Comparison of ENCODE assay signal across 9 cellular contexts in the genomic region with DNA sequence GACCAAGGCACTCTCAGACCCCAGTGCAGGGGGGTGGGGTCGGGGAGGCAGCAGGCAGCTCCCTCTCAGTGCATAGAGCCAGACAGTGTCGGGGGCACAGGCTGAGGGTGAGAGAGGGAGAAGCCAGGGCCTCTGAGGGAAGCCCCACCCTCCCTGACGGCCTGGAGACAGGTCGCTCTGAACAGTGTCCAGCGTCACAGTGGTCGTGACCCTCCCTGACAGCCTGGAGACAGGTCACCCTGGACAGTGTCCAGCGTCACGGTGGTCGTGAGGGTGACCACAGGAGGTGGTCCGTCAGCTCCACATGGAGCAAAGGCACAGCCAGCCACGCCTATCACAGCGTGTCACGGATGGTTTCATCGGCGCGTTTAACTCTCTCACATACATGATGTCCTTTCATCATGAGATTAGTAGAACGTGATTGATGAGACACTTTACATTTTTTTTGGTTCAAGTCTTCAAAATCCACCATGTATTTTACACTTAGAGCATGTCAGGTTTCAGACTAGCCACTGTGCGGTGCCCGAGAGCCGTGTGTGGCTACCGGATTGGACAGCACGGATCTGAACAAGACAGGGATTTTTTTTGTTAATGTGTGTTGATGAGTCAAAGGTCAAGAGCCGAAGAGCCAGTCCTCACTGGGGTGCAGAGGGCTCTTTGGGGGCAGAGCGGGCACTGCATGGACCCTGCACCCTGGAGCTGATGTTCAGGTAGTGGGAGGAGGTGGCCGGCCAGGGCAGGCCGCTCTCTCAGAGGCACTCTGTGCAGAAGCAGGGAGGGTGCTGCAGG. TPM values are rescaled to one million over a fixed set of nuclear protein-coding genes. Genes with fewer than 3 reads are reported as not detected.
A peak's percentile ranks its signal among the peaks of the same experiment; 100 is the strongest.
DNase-seq lines count a peak whose midpoint lies in the region; ATAC-seq and TF ChIP-seq lines count a peak whose summit lies in the region.
"Had no signal": no experiment of that assay in that cellular context is flagged by ENCODE, and none has a peak within 500 bp of the region (broad histone marks: within the 10 kb centered on the region; RNA-seq: fewer than 3 reads in every experiment).

No MANE protein-coding gene starts in this region.

- no peaks in the 10 kb centered on the region for H3K9me3 ChIP-seq in adrenal gland (replicated peaks in 1 of 3)

- H3K27ac ChIP-seq in adrenal gland, result no peak overlapping the region

- H3K4me1 ChIP-seq in adrenal gland (replicated peaks in 1 of 2), result no peaks in the 10 kb centered on the region

- TF ChIP-seq POLR2A in adrenal gland (IDR thresholded peaks at IDR 0.05), result no peak

- DNase-seq in AG09319 (ENCODE audit: extremely low read depth, low read depth) (no peak), adrenal gland (peak; percentile 65 to 88 (median 76)), hepatic stellate cell (ENCODE audit: low spot score) (peak; percentile 88), skeletal muscle cell (ENCODE audit: low read depth) (peak; percentile 36), T-helper 9 cell (no peak)
- DNase-seq: activated naive CD8-positive, alpha-beta T cell treated with anti-CD3 and anti-CD28 coated beads, Interleukin-2, amount 10 ng/mL, durations not matched to agents 7 days and 5 days had no signal

- intact Hi-C loops in adrenal gland (cut with DNase I), result loop anchor here in 1 of 2 donors (2.0 kb wide), 1 partner anchor 64 kb away; no protein-coding TSS in a partner anchor

- 29 to 50% (median 37%) methylated on average over 8 to 26 of the region's 26 CpGs for WGBS in adrenal gland, 4 donors

- no peak for ATAC-seq in HG03354 (IDR thresholded peaks at IDR 0.05; ENCODE audit: poor library complexity, severe bottlenecking, unreplicated experiment)
- no peak for ATAC-seq in GM19397 (IDR thresholded peaks at IDR 0.05; ENCODE audit: unreplicated experiment)

- peak; percentile 57 for TF ChIP-seq CTCF in AG09319 (IDR thresholded peaks at IDR 0.05; ENCODE audit: low read depth, low read length)
- peak; percentile 58 for TF ChIP-seq CTCF in LNCAP (IDR thresholded peaks at IDR 0.05)
- peak; percentile 67 to 84 (median 76) for TF ChIP-seq CTCF in adrenal gland (IDR thresholded peaks at IDR 0.05)

- no peak overlapping the region for H3K4me3 ChIP-seq in adrenal gland
- no peak overlapping the region for H3K4me3 ChIP-seq in skeletal muscle cell (ENCODE audit: low read depth, low read length)

- no peaks in the 10 kb centered on the region for H3K36me3 ChIP-seq in adrenal gland (replicated peaks in 1 of 2)

- H3K27me3 ChIP-seq in adrenal gland, result no peaks in the 10 kb centered on the region

RNA-seq across cellular contexts. Expression of gene PANX2, which starts 23.9 kb away (rescaled TPM):
- 1 to 10 TPM in 2 of 8 donors, under 1 TPM in 6; 0.26 to 2.6 (median 0.61) TPM for total RNA-seq in adrenal gland
- 1 to 10 TPM in 2 of 3 donors, under 1 TPM in 1; 0.22 to 4.1 (median 2.0) TPM for polyA plus RNA-seq in adrenal gland

RNA-seq across cellular contexts. Expression of gene TRABD, which starts 39.1 kb away (rescaled TPM):
- 10 to 100 TPM; 13.5 to 46.8 (median 28.9) TPM for total RNA-seq in adrenal gland
- 10 to 100 TPM in 2 of 3 donors, 1 to 10 TPM in 1; 3.0 to 79.0 (median 48.9) TPM for polyA plus RNA-seq in adrenal gland

RNA-seq across cellular contexts. Expression of gene SELENOO, which starts 54.2 kb away (rescaled TPM):
- 10 to 100 TPM; 28.2 to 52.0 (median 33.9) TPM for total RNA-seq in adrenal gland
- polyA plus RNA-seq in adrenal gland, result 10 to 100 TPM in 2 of 3 donors, 1 to 10 TPM in 1; 1.9 to 89.0 (median 73.5) TPM

RNA-seq across cellular contexts. Expression of gene MOV10L1, which starts 56.8 kb away (rescaled TPM):
- total RNA-seq in adrenal gland, result under 1 TPM in 4 of 8 donors, not detected in 4; 0.14 to 0.46 (median 0.41) TPM
- polyA plus RNA-seq in adrenal gland, result under 1 TPM in 2 of 3 donors, not detected in 1; 0.40 to 0.74 TPM
- total RNA-seq: activated naive CD8-positive, alpha-beta T cell treated with anti-CD3 and anti-CD28 coated beads, Interleukin-2, amount 10 ng/mL, durations not matched to agents 7 days and 5 days had no signal

Comparison
In these comparisons a context has a peak if more than half of its experiments do, and no peak if none do; other contexts are left out.
1. DNase-seq: peak in adrenal gland (7 of 7), hepatic stellate cell (single experiment) and skeletal muscle cell (single experiment); none in AG09319 (single experiment) and T-helper 9 cell (single experiment).
2. Peak in every context shown above with its lines, with median percentiles within 50 percentile points of each other: CTCF ChIP-seq.